In the genomic region with DNA sequence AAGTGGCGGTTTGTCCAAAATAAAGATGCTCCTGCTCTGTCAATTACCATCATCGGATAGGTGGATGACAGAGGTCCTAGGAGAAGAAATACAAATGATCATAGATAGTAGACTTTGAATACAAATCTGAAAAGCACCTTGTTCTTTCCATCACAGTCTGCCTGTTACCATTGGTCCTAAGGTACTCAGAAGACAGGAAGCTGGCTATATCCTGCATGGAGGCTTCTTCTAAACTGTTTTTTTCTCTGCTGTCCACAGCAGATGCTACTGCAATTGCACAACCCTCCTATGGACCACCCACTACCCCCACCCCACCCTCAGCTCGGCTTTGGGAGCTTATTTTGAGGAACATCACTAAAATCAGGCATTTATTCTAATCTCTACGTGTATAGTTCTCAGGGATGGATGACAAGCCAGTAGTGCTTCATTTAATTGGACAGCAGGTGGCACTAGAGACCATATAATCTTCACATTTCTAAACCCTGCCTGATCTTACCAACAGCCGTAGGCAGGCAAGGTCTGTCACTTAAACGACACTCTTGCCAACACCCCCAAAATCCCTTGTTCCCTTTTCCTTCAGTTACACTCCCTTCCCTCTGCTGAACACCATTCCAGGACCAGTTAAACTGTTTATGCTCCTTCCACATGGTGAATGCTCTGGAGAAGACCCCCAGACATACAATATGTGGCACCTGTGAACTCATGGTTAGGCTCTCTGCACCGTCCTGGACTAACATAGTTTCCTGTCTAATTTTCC, we compare ENCODE assay signal across 8 cellular contexts. TPM values are rescaled to one million over a fixed set of nuclear protein-coding genes. Genes with fewer than 3 reads are reported as not detected.
DNase-seq lines count a peak whose midpoint lies in the region; ATAC-seq, FAIRE-seq and TF ChIP-seq lines count a peak whose summit lies in the region.

No MANE protein-coding gene starts in this region.

- H2AFZ ChIP-seq in GM12878 (ENCODE audit: control insufficient read depth, low read depth, low read length): peak overlapping the region; percentile 61

- H3K9me3 ChIP-seq in GM12878 (replicated peaks; ENCODE audit: control insufficient read depth, insufficient read depth, low read length) (no peaks in the 10 kb centered on the region), small intestine (ENCODE audit: control insufficient read depth, low read depth) (no peaks in the 10 kb centered on the region)

- H3K36me3 ChIP-seq in GM12878 (ENCODE audit: control insufficient read depth in 2 of 2, insufficient read depth in 2 of 2, low read length in 1 of 2) (no peaks in the 10 kb centered on the region), small intestine (ENCODE audit: control insufficient read depth in 2 of 2, insufficient read depth in 2 of 2, low read length in 2 of 2) (no peaks in the 10 kb centered on the region)

- H3K9ac ChIP-seq in GM12878 (ENCODE audit: control insufficient read depth, insufficient read depth, low read length): no peak overlapping the region

- no peaks in the 10 kb centered on the region for H3K79me2 ChIP-seq in GM12878 (ENCODE audit: control insufficient read depth, insufficient read depth, low read length)

- TF ChIP-seq CTCF in GM12878 (IDR thresholded peaks at IDR 0.05 in 2 of 3, conservative IDR thresholded peaks at IDR 0.05 in 1 of 3; ENCODE audit: control insufficient read depth in 2 of 3, extremely low read depth in 1 of 3, insufficient read depth in 1 of 3, low read depth in 3 of 3, low read length in 3 of 3): peak; percentile 63 to 88 (median 68); a peak in 4 of 6 replicates

- no peak for TF ChIP-seq EP300 in GM12878 (IDR thresholded peaks at IDR 0.05; ENCODE audit: borderline replicate concordance in 1 of 2, control insufficient read depth in 1 of 2, low read depth in 2 of 2, low read length in 2 of 2)

- no peak for TF ChIP-seq POLR2A in GM12878 (IDR thresholded peaks at IDR 0.05; ENCODE audit: low read depth, low read length)

- intact Hi-C loops in GM12878 (cut with micrococcal nuclease; ENCODE audit: unreplicated experiment): loop anchor here (1.0 to 10.0 kb wide), 8 partner anchors 61 to 1315 kb away; partner anchors contain the start of genes ALG9, CFAP68 and FDXACB1

- H3K4me1 ChIP-seq in GM12878 (ENCODE audit: control insufficient read depth, insufficient read depth, low read length) (no peaks in the 10 kb centered on the region), small intestine (ENCODE audit: control insufficient read depth in 2 of 2, insufficient read depth in 1 of 2, low read depth in 1 of 2, low read length in 1 of 2) (peaks cover 0 to 2% of the 10 kb centered on the region in 2 donors)

- in situ Hi-C loops in GM12878 (cut with MboI): loop anchor here (5.0 to 10.0 kb wide), 2 partner anchors 58 to 1065 kb away; no protein-coding TSS in a partner anchor

- no peaks in the 10 kb centered on the region for H3K27me3 ChIP-seq in GM12878 (replicated peaks in 1 of 2; ENCODE audit: control insufficient read depth in 2 of 2, insufficient read depth in 2 of 2, low read length in 1 of 2)
- no peaks in the 10 kb centered on the region for H3K27me3 ChIP-seq in small intestine (ENCODE audit: control insufficient read depth in 2 of 2, insufficient read depth in 2 of 2, low read length in 2 of 2)

- no TSS peak for BruUV-seq in GM12878 (replicated peaks; lab: Mats Ljungman, UMichigan)

- SMC1A ChIA-PET in GM12878 (lab: Charles Lee; ENCODE audit: uncharacterized antibody, unreplicated experiment): interaction anchor here (0.6 to 13.1 kb wide), 7 partner anchors 48 to 1070 kb away, joined by 3 to 161 read pairs (median 3); no protein-coding TSS in a partner anchor

- POLR2A ChIA-PET in GM12878 (lab: Charles Lee): interaction anchor here (0.6 to 0.9 kb wide), 2 partner anchors 13 to 61 kb away, joined by 3 to 6 read pairs; no protein-coding TSS in a partner anchor

- H4K20me1 ChIP-seq in GM12878 (ENCODE audit: control insufficient read depth, insufficient read depth): no peaks in the 10 kb centered on the region

- ATAC-seq in HG02852 (IDR thresholded peaks at IDR 0.05; ENCODE audit: unreplicated experiment) (peak; percentile 96), GM12878 (peak; percentile 98)

- 29% methylated on average over 7 of the region's 7 CpGs for WGBS in GM12878 (ENCODE audit: insufficient coverage, insufficient replicate concordance, low lambda C conversion rate, missing lambda C conversion rate)
- 33 to 36% (median 34%) methylated on average over 7 of the region's 7 CpGs for WGBS in small intestine, 3 donors

- no peak overlapping the region for H3K4me2 ChIP-seq in GM12878 (ENCODE audit: control insufficient read depth, insufficient read depth)

- RAD21 ChIA-PET in GM12878 (lab: Charles Lee; ENCODE audit: unreplicated experiment): interaction anchor here (1.1 to 4.3 kb wide), 4 partner anchors 61 to 1070 kb away, joined by 3 to 62 read pairs (median 4); no protein-coding TSS in a partner anchor

- peak; percentile 75 to 79 for DNase-seq in AML-193 (lab: John Stamatoyannopoulos, UW)
- peak; percentile 50 for DNase-seq in GM18507 (ENCODE audit: extremely low spot score, insufficient read length, low read depth)
- DNase-seq in NCI-H128 (lab: John Stamatoyannopoulos, UW; ENCODE audit: unreplicated experiment): peak; percentile 59
- DNase-seq in SKM-1 (lab: John Stamatoyannopoulos, UW; ENCODE audit: unreplicated experiment): peak; percentile 74
- peak; percentile 56 for DNase-seq in GM12878 (ENCODE audit: low read depth, low spot score)
- DNase-seq in hippocampal formation (lab: John Stamatoyannopoulos, UW): peak; percentile 16 to 85
- peak; percentile 79 for DNase-seq in small intestine

- FAIRE-seq in GM18507 (lab: Jason Lieb, UNC) (peak; percentile 86), GM12878 (lab: Jason Lieb, UNC) (peak; percentile 85), small intestine (lab: Jason Lieb, UNC) (no peak)

- no peak overlapping the region for H3K27ac ChIP-seq in GM12878 (ENCODE audit: control insufficient read depth, insufficient read depth)
- no peak overlapping the region for H3K27ac ChIP-seq in small intestine (ENCODE audit: low read depth in 1 of 2, low read length in 1 of 2)

- peak; percentile 80 for TF ChIP-seq RAD21 in GM12878 (IDR thresholded peaks at IDR 0.05; ENCODE audit: insufficient read depth, low read depth, low read length)

- CTCF ChIA-PET in GM12878 (lab: Yijun Ruan, JAX): interaction anchor here (0.7 to 16.3 kb wide), 16 partner anchors 9 to 1070 kb away, joined by 3 to 314 read pairs (median 4); no protein-coding TSS in a partner anchor

- H3K4me3 ChIP-seq in GM12878: no peak overlapping the region
- H3K4me3 ChIP-seq in small intestine (ENCODE audit: low read depth in 1 of 2, low read length in 2 of 2): no peak overlapping the region

RNA-seq across cellular contexts. Expression of gene PTS, which starts 6.6 kb away (rescaled TPM):
- total RNA-seq in GM12878 (2013; cell fraction: nucleolus; rRNA removed): 43.8 and 49.1 TPM in 2 replicates
- total RNA-seq in GM12878 (2014; rRNA removed) (11.7 and 16.9 TPM in 2 replicates), GM12878 (2014; rRNA removed; fragmentation: Illumina TruSeq; extraction: Trizol) (13.1 and 13.2 TPM in 2 replicates), GM12878 (2021) (12.3 and 14.0 TPM in 2 replicates)
- 6.2 TPM for polyA plus RNA-seq in GM12878 (2011; ENCODE audit: low read depth)
- polyA plus RNA-seq in GM12878 (2011; rRNA removed) (15.0 and 20.2 TPM in 2 replicates), GM12878 (2014; fragmentation: Illumina TruSeq; extraction: Trizol) (11.9 and 12.4 TPM in 2 replicates), GM12878 (2014; fragmentation: Nextera tagmentation; extraction: Ambion mirVana) (10 to 100 TPM; 45.0 to 47.6 TPM), GM12878 (2014; rRNA removed) (15.5 and 15.9 TPM in 2 replicates), GM12878 (2016; fragmentation: Nextera tagmentation; extraction: Ambion mirVana) (10 to 100 TPM; 39.4 to 40.3 TPM), small intestine (10 to 100 TPM; 33.8 to 57.3 (median 44.0) TPM)
- 6.8 and 7.3 TPM in 2 replicates for polyA plus RNA-seq in GM12878 (2011; cell fraction: cytosol; rRNA removed)
- 11.8 and 13.1 TPM in 2 replicates for polyA plus RNA-seq in GM12878 (2011; cell fraction: nucleus; rRNA removed)
- polyA plus RNA-seq in GM12878 (2012): 9.4 and 13.9 TPM in 2 replicates
- polyA minus RNA-seq in GM12878 (2011; rRNA and poly(A)+ RNA removed): 9.4 and 13.6 TPM in 2 replicates
- 1.9 and 4.0 TPM in 2 replicates for polyA minus RNA-seq in GM12878 (2011; cell fraction: cytosol; rRNA and poly(A)+ RNA removed)
- 9.2 and 17.0 TPM in 2 replicates for polyA minus RNA-seq in GM12878 (2011; cell fraction: nucleus; rRNA and poly(A)+ RNA removed)

RNA-seq across cellular contexts. Expression of gene PLET1, which starts 41.0 kb away (rescaled TPM):
- total RNA-seq in GM12878 (2013; cell fraction: nucleolus; rRNA removed): not detected in 2 replicates
- total RNA-seq in GM12878 (2014; rRNA removed) (not detected in 2 replicates), GM12878 (2014; rRNA removed; fragmentation: Illumina TruSeq; extraction: Trizol) (not detected in 2 replicates), GM12878 (2021) (not detected in 2 replicates)
- polyA plus RNA-seq in GM12878 (2011; ENCODE audit: low read depth): not detected
- polyA plus RNA-seq in GM12878 (2011; rRNA removed) (not detected in 2 replicates), GM12878 (2014; fragmentation: Illumina TruSeq; extraction: Trizol) (not detected in 2 replicates), GM12878 (2014; fragmentation: Nextera tagmentation; extraction: Ambion mirVana) (not detected), GM12878 (2014; rRNA removed) (not detected in 2 replicates), GM12878 (2016; fragmentation: Nextera tagmentation; extraction: Ambion mirVana) (not detected), small intestine (not detected)
- polyA plus RNA-seq in GM12878 (2011; cell fraction: cytosol; rRNA removed): not detected in 2 replicates
- polyA plus RNA-seq in GM12878 (2011; cell fraction: nucleus; rRNA removed): not detected in 2 replicates
- polyA plus RNA-seq in GM12878 (2012): not detected in 2 replicates
- not detected in 2 replicates for polyA minus RNA-seq in GM12878 (2011; rRNA and poly(A)+ RNA removed)
- not detected in 2 replicates for polyA minus RNA-seq in GM12878 (2011; cell fraction: cytosol; rRNA and poly(A)+ RNA removed)
- polyA minus RNA-seq in GM12878 (2011; cell fraction: nucleus; rRNA and poly(A)+ RNA removed): not detected in 2 replicates

RNA-seq across cellular contexts. Expression of gene BCO2, which starts 44.3 kb away (rescaled TPM):
- 8.0 and 11.3 TPM in 2 replicates for total RNA-seq in GM12878 (2013; cell fraction: nucleolus; rRNA removed)
- 0.51 and 0.54 TPM in 2 replicates for total RNA-seq in GM12878 (2014; rRNA removed)
- 0.63 and 0.74 TPM in 2 replicates for total RNA-seq in GM12878 (2014; rRNA removed; fragmentation: Illumina TruSeq; extraction: Trizol)
- total RNA-seq in GM12878 (2021): 0.51 and 0.56 TPM in 2 replicates
- 1.0 TPM for polyA plus RNA-seq in GM12878 (2011; ENCODE audit: low read depth)
- polyA plus RNA-seq in GM12878 (2011; rRNA removed): 1.0 and 2.4 TPM in 2 replicates
- polyA plus RNA-seq in GM12878 (2011; cell fraction: cytosol; rRNA removed): 0.24 and 0.30 TPM in 2 replicates
- polyA plus RNA-seq in GM12878 (2011; cell fraction: nucleus; rRNA removed): 2.5 TPM in 2 replicates
- polyA plus RNA-seq in GM12878 (2012): 0.60 and 1.0 TPM in 2 replicates
- 0.13 and 0.62 TPM in 2 replicates for polyA plus RNA-seq in GM12878 (2014; fragmentation: Illumina TruSeq; extraction: Trizol)
- under 1 TPM; 0.29 to 0.42 TPM for polyA plus RNA-seq in GM12878 (2014; fragmentation: Nextera tagmentation; extraction: Ambion mirVana)
- polyA plus RNA-seq in GM12878 (2014; rRNA removed): 0.77 and 1.7 TPM in 2 replicates
- under 1 TPM; 0.53 to 0.70 TPM for polyA plus RNA-seq in GM12878 (2016; fragmentation: Nextera tagmentation; extraction: Ambion mirVana)
- polyA minus RNA-seq in GM12878 (2011; rRNA and poly(A)+ RNA removed): 0.36 and 0.51 TPM in 2 replicates
- not detected in 2 replicates for polyA minus RNA-seq in GM12878 (2011; cell fraction: cytosol; rRNA and poly(A)+ RNA removed)
- 0.48 and 2.1 TPM in 2 replicates for polyA minus RNA-seq in GM12878 (2011; cell fraction: nucleus; rRNA and poly(A)+ RNA removed)
- 10 to 100 TPM in 1 of 3 donors, 1 to 10 TPM in 2; 1.1 to 11.6 (median 5.4) TPM for polyA plus RNA-seq in small intestine

RNA-seq across cellular contexts. Expression of gene TEX12, which starts 52.5 kb away (rescaled TPM):
- 1.1 and 2.4 TPM in 2 replicates for total RNA-seq in GM12878 (2013; cell fraction: nucleolus; rRNA removed)
- total RNA-seq in GM12878 (2014; rRNA removed) (0.16 TPM in 1 of 2 replicates, not detected in the other), GM12878 (2014; rRNA removed; fragmentation: Illumina TruSeq; extraction: Trizol) (0.18 and 0.41 TPM in 2 replicates), GM12878 (2021) (0.51 TPM in 1 of 2 replicates, not detected in the other)
- not detected for polyA plus RNA-seq in GM12878 (2011; ENCODE audit: low read depth)
- polyA plus RNA-seq in GM12878 (2011; rRNA removed) (0.11 and 0.27 TPM in 2 replicates), GM12878 (2014; fragmentation: Illumina TruSeq; extraction: Trizol) (0.50 and 1.1 TPM in 2 replicates), GM12878 (2014; fragmentation: Nextera tagmentation; extraction: Ambion mirVana) (1 to 10 TPM in 1 of 2 experiments, under 1 TPM in 1; 0.79 to 1.3 TPM), GM12878 (2014; rRNA removed) (0.14 and 0.29 TPM in 2 replicates), GM12878 (2016; fragmentation: Nextera tagmentation; extraction: Ambion mirVana) (under 1 TPM; 0.28 to 0.68 TPM), small intestine (1 to 10 TPM in 1 of 3 donors, not detected in 2; 1.6 TPM)
- 0.07 TPM in 1 of 2 replicates, not detected in the other for polyA plus RNA-seq in GM12878 (2011; cell fraction: cytosol; rRNA removed)
- polyA plus RNA-seq in GM12878 (2011; cell fraction: nucleus; rRNA removed): 0.13 and 0.19 TPM in 2 replicates
- 0.32 TPM in 1 of 2 replicates, not detected in the other for polyA plus RNA-seq in GM12878 (2012)
- polyA minus RNA-seq in GM12878 (2011; rRNA and poly(A)+ RNA removed): not detected in 2 replicates
- polyA minus RNA-seq in GM12878 (2011; cell fraction: cytosol; rRNA and poly(A)+ RNA removed): not detected in 2 replicates
- polyA minus RNA-seq in GM12878 (2011; cell fraction: nucleus; rRNA and poly(A)+ RNA removed): 0.38 TPM in 1 of 2 replicates, not detected in the other

RNA-seq across cellular contexts. Expression of gene IL18, which starts 55.8 kb away (rescaled TPM):
- total RNA-seq in GM12878 (2013; cell fraction: nucleolus; rRNA removed): not detected in 2 replicates
- 0.11 and 0.17 TPM in 2 replicates for total RNA-seq in GM12878 (2014; rRNA removed)
- 0.32 and 0.40 TPM in 2 replicates for total RNA-seq in GM12878 (2014; rRNA removed; fragmentation: Illumina TruSeq; extraction: Trizol)
- total RNA-seq in GM12878 (2021): 0.21 and 0.24 TPM in 2 replicates
- polyA plus RNA-seq in GM12878 (2011; ENCODE audit: low read depth): 0.66 TPM
- 0.12 TPM in 1 of 2 replicates, not detected in the other for polyA plus RNA-seq in GM12878 (2011; rRNA removed)
- not detected in 2 replicates for polyA plus RNA-seq in GM12878 (2011; cell fraction: cytosol; rRNA removed)
- not detected in 2 replicates for polyA plus RNA-seq in GM12878 (2011; cell fraction: nucleus; rRNA removed)
- 0.65 and 1.2 TPM in 2 replicates for polyA plus RNA-seq in GM12878 (2012)
- polyA plus RNA-seq in GM12878 (2014; fragmentation: Illumina TruSeq; extraction: Trizol): 0.38 TPM in 1 of 2 replicates, not detected in the other
- under 1 TPM; 0.40 to 0.42 TPM for polyA plus RNA-seq in GM12878 (2014; fragmentation: Nextera tagmentation; extraction: Ambion mirVana)
- 0.27 and 0.34 TPM in 2 replicates for polyA plus RNA-seq in GM12878 (2014; rRNA removed)
- under 1 TPM; 0.15 to 0.19 TPM for polyA plus RNA-seq in GM12878 (2016; fragmentation: Nextera tagmentation; extraction: Ambion mirVana)
- not detected in 2 replicates for polyA minus RNA-seq in GM12878 (2011; rRNA and poly(A)+ RNA removed)
- polyA minus RNA-seq in GM12878 (2011; cell fraction: cytosol; rRNA and poly(A)+ RNA removed): not detected in 2 replicates
- not detected in 2 replicates for polyA minus RNA-seq in GM12878 (2011; cell fraction: nucleus; rRNA and poly(A)+ RNA removed)
- polyA plus RNA-seq in small intestine: 10 to 100 TPM; 18.6 to 74.0 (median 53.7) TPM
